Comparison of ENCODE assay signal across 33 cellular contexts in the genomic region with DNA sequence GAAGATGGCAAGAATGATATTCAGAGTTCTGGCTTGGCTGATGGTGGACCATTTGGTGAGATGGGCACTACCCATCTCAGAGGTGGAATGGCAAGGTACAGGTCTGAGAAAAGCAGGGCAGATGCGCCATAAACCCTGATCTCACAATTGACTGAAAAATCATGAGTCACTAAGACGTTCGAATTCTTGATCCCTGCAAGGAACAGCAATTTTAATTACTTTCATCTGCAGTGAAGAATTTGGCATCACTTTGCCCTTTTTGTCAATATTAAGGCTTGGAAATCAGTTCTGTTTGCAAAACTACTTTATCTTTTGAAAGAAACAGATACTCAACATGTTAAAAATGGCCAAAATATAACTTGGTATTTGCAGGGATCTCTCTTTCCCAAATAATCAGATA. TPM values are rescaled to one million over a fixed set of nuclear protein-coding genes. Genes with fewer than 3 reads are reported as not detected.
"Had no signal": no experiment of that assay in that cellular context is flagged by ENCODE, and none has a peak within 500 bp of the region (broad histone marks: within the 10 kb centered on the region; RNA-seq: fewer than 3 reads in every experiment).

No MANE protein-coding gene starts in this region.

- H3K27ac ChIP-seq: adrenal gland, body of pancreas, esophagus muscularis mucosa, WERI-Rb-1 had no signal

- H3K4me1 ChIP-seq: adrenal gland, body of pancreas, esophagus muscularis mucosa had no signal

- DNase-seq: activated B cell treated with CpG ODN at 0.5 μM for 24 hours; activated CD4-positive, alpha-beta memory T cell treated with anti-CD3 and anti-CD28 coated beads for 36 hours; activated CD4-positive, alpha-beta T cell treated with anti-CD3 and anti-CD28 coated beads for 48 hours; activated CD8-positive, alpha-beta memory T cell treated with anti-CD3 and anti-CD28 coated beads, Interleukin-2, amount 10 ng/mL, durations not matched to agents 7 days and 5 days; activated CD8-positive, alpha-beta memory T cell treated with anti-CD3 and anti-CD28 coated beads, Interleukin-2, amount 50 U/mL, for 4 hours; activated CD8-positive, alpha-beta T cell treated with anti-CD3 and anti-CD28 coated beads, Interleukin-2, amount 10 ng/mL, durations not matched to agents 7 days and 5 days; activated effector memory CD4-positive, alpha-beta T cell treated with anti-CD3 and anti-CD28 coated beads, Interleukin-2, amount 50 U/mL, for 16 hours; activated naive CD4-positive, alpha-beta T cell treated with anti-CD3 and anti-CD28 coated beads for 36 hours; activated naive CD8-positive, alpha-beta T cell treated with anti-CD3 and anti-CD28 coated beads for 36 hours; activated naive CD8-positive, alpha-beta T cell treated with anti-CD3 and anti-CD28 coated beads, Interleukin-2, amount 50 U/mL, for 24 hours; activated T-cell treated with anti-CD3 and anti-CD28 coated beads, Interleukin-2, amount 50 U/mL, for 1 hour; activated T-cell treated with anti-CD3 and anti-CD28 coated beads, Interleukin-2, amount 50 U/mL, for 48 hours; adrenal gland; amygdala; aorta; body of pancreas; caudate nucleus; cortex of kidney; dermis blood vessel endothelial cell; effector CD4-positive, alpha-beta T cell; effector memory CD8-positive, alpha-beta T cell; erythroblast; head of caudate nucleus; T-helper 1 cell; T-helper 17 cell; T1000; WERI-Rb-1 had no signal

- ATAC-seq: activated CD4-positive, CD25-positive, alpha-beta regulatory T cell treated with anti-CD3 and anti-CD28 coated beads, Interleukin-2, amount 50 U/mL, for 24 hours; activated CD8-positive, alpha-beta memory T cell treated with anti-CD3 and anti-CD28 coated beads, Interleukin-2, amount 10 ng/mL, durations not matched to agents 7 days and 5 days; activated CD8-positive, alpha-beta T cell treated with anti-CD3 and anti-CD28 coated beads, Interleukin-2, amount 10 ng/mL, durations not matched to agents 7 days and 5 days; activated naive CD8-positive, alpha-beta T cell treated with anti-CD3 and anti-CD28 coated beads, Interleukin-2, amount 50 U/mL, for 24 hours; body of pancreas; effector memory CD8-positive, alpha-beta T cell; T-helper 17 cell had no signal

- H3K36me3 ChIP-seq: adrenal gland, esophagus muscularis mucosa, WERI-Rb-1 had no signal

- H3K9me3 ChIP-seq: adrenal gland, body of pancreas, esophagus muscularis mucosa had no signal

- H3K27me3 ChIP-seq: adrenal gland, body of pancreas, esophagus muscularis mucosa had no signal

- H3K4me3 ChIP-seq: adrenal gland, body of pancreas, esophagus muscularis mucosa had no signal

RNA-seq across cellular contexts. Expression of a gene that starts 38.1 kb away (rescaled TPM):
- total RNA-seq: activated B cell treated with CpG ODN at 0.5 μM for 24 hours; activated CD4-positive, alpha-beta memory T cell treated with anti-CD3 and anti-CD28 coated beads for 36 hours; activated CD8-positive, alpha-beta memory T cell treated with anti-CD3 and anti-CD28 coated beads for 36 hours; activated CD8-positive, alpha-beta memory T cell treated with anti-CD3 and anti-CD28 coated beads, Interleukin-2, amount 10 ng/mL, durations not matched to agents 7 days and 5 days; activated CD8-positive, alpha-beta T cell treated with anti-CD3 and anti-CD28 coated beads, Interleukin-2, amount 10 ng/mL, durations not matched to agents 7 days and 5 days; activated naive CD4-positive, alpha-beta T cell treated with anti-CD3 and anti-CD28 coated beads for 36 hours; activated naive CD8-positive, alpha-beta T cell treated with anti-CD3 and anti-CD28 coated beads for 36 hours; activated T-helper 1 cell treated with anti-CD3 and anti-CD28 coated beads, Interleukin-12 subunit alpha, Interleukin-12 subunit beta, Interleukin-2, Interleukin-4 antibody, amounts not matched to agents 30 ng/mL and 10 ng/mL and 1 ng/mL, durations not matched to agents 14 hours and 24 hours and 36 hours; activated T-helper 2 cell treated with anti-CD3 and anti-CD28 coated beads, Interferon-gamma antibody, Interleukin-2, Interleukin-4, amounts not matched to agents 10 μg/mL and 5 μg/mL and 100 μg/mL, durations not matched to agents 14 hours and 24 hours and 36 hours; dermis blood vessel endothelial cell; fibroblast of villous mesenchyme; T-helper 17 cell had no signal
